Comparison of ENCODE assay signal across 24 cellular contexts in genomic region chr11:94760296-94760695, GRCh38.
"Had no signal": no experiment of that assay in that cellular context is flagged by ENCODE, and none has a peak within 500 bp of the region (broad histone marks: within the 10 kb centered on the region; RNA-seq: fewer than 3 reads in every experiment).

No MANE protein-coding gene starts in this region.

- H3K4me3 ChIP-seq: neural progenitor cell, ovary, psoas muscle, right lobe of liver, sigmoid colon, stomach, thoracic aorta, thyroid gland, tibial nerve, upper lobe of right lung, uterus had no signal

- H3K4me1 ChIP-seq: neural progenitor cell, parathyroid adenoma, stomach, thyroid gland, tibial nerve, upper lobe of right lung, uterus had no signal

- DNase-seq: natural killer cell; occipital lobe; ovary; posterior cingulate gyrus; psoas muscle; right cardiac atrium; right lobe of liver; sigmoid colon; small intestine; stimulated activated CD4-positive, alpha-beta T cell treated with anti-CD3 and anti-CD28 coated beads, Interleukin-15, amount 100 ng/mL, for 24 hours; stimulated activated CD4-positive, alpha-beta T cell treated with anti-CD3 and anti-CD28 coated beads, Interleukin-2, amount 100 ng/mL, for 24 hours; stimulated activated CD4-positive, alpha-beta T cell treated with anti-CD3 and anti-CD28 coated beads, Interleukin-2, amount 100 ng/mL, for 48 hours; stimulated activated CD4-positive, alpha-beta T cell treated with anti-CD3 and anti-CD28 coated beads, Interleukin-4, amount 100 ng/mL, for 24 hours; stimulated activated naive B cell treated with anti-CD40 and anti-IgM and Interleukin-4, amounts not matched to agents 10 μg/mL and 1 μg/mL and 100 μg/mL, for 72 hours; stimulated activated naive CD4-positive, alpha-beta T cell treated with Interleukin-2 at 50 U/mL for 16 hours; stomach; thyroid gland; upper lobe of right lung; uterus had no signal

- H3K9me3 ChIP-seq: ovary, psoas muscle, right lobe of liver, sigmoid colon, stomach, thoracic aorta, thyroid gland, tibial nerve, upper lobe of right lung, uterus had no signal

- FAIRE-seq: small intestine had no signal

- ATAC-seq: natural killer cell; psoas muscle; right cardiac atrium; right lobe of liver; stimulated activated effector memory CD8-positive, alpha-beta T cell treated with anti-CD3 and anti-CD28 coated beads, Interleukin-12 subunit alpha, Interleukin-12 subunit beta, amount 100 ng/mL, for 72 hours; stimulated activated naive B cell treated with anti-CD40 and anti-IgM and Interleukin-4, amounts not matched to agents 10 μg/mL and 1 μg/mL and 100 μg/mL, for 72 hours; upper lobe of right lung had no signal

- H2AFZ ChIP-seq: neural progenitor cell, parathyroid adenoma had no signal

- H3K9ac ChIP-seq: neural progenitor cell, parathyroid adenoma had no signal

- H3K4me2 ChIP-seq: neural progenitor cell had no signal

- H3K27me3 ChIP-seq: neural progenitor cell, ovary, right lobe of liver, sigmoid colon, stomach, thyroid gland, tibial nerve, upper lobe of right lung, uterus had no signal

- H3K79me2 ChIP-seq: parathyroid adenoma had no signal

- H3K36me3 ChIP-seq: neural progenitor cell, ovary, right lobe of liver, sigmoid colon, stomach, thoracic aorta, thyroid gland, tibial nerve, upper lobe of right lung, uterus had no signal

- H3K27ac ChIP-seq: neural progenitor cell, ovary, parathyroid adenoma, psoas muscle, right lobe of liver, sigmoid colon, stomach, thoracic aorta, thyroid gland, tibial nerve, upper lobe of right lung, uterus had no signal
